9 cellular contexts compared by ENCODE assay signal in the genomic region with DNA sequence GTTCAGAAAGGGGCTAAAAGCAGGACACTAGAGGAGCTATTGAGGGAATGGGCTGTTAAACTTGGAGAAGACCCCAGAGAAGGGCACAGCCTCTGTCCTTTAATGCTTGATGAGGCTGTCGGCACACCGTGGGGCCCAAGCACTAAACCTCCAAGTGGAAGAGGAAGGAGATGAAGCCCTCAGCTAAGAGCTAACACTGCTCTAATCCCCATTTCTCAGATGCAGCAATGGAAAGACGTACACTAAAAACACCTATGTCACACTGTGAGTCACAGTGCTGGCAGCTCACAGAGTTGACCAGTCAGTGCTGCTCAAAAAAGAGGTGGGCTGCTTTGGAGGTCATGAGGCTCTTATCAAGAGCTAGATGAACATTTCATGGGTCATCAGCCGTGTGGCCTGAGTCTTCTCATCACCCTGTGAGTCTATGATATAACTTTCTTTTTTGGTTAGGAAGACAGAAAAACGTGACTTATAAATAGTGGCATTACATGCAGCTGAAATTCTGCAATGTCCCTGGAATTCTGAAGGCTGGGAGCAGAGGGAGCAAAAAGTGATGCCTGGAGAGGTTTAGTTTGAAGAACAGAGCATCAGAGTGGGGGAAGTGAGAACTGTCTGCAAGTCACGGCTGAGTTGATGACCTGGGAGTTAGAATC. TPM values are rescaled to one million over a fixed set of nuclear protein-coding genes. Genes with fewer than 3 reads are reported as not detected.
DNase-seq lines count a peak whose midpoint lies in the region; ATAC-seq and TF ChIP-seq lines count a peak whose summit lies in the region.
"Had no signal": no experiment of that assay in that cellular context is flagged by ENCODE, and none has a peak within 500 bp of the region (broad histone marks: within the 10 kb centered on the region; RNA-seq: fewer than 3 reads in every experiment).

No MANE protein-coding gene starts in this region.

- H3K4me1 Mint-ChIP-seq in activated naive CD8-positive, alpha-beta T cell treated with anti-CD3 and anti-CD28 coated beads, Interleukin-2, amount 10 ng/mL, durations not matched to agents 7 days and 5 days: peaks cover 70% of the 10 kb centered on the region

- intact Hi-C loops in prostate gland (cut with DNase I): no loop called here

- H3K9me3 ChIP-seq in MG63 (no peaks in the 10 kb centered on the region), prostate gland (no peaks in the 10 kb centered on the region)

- H3K36me3 Mint-ChIP-seq in activated naive CD8-positive, alpha-beta T cell treated with anti-CD3 and anti-CD28 coated beads, Interleukin-2, amount 10 ng/mL, durations not matched to agents 7 days and 5 days: peaks cover 62% of the 10 kb centered on the region

- H3K27me3 ChIP-seq in MG63 (no peaks in the 10 kb centered on the region), prostate gland (replicated peaks; ENCODE audit: insufficient read depth) (no peaks in the 10 kb centered on the region)

- H3K36me3 ChIP-seq in MG63 (no peaks in the 10 kb centered on the region), prostate gland (no peaks in the 10 kb centered on the region)
- H3K36me3 ChIP-seq: cardiac muscle cell had no signal

- H3K4me1 ChIP-seq in prostate gland (replicated peaks): peaks cover 3% of the 10 kb centered on the region

- H3K4me3 ChIP-seq in MG63 (no peak overlapping the region), prostate gland (no peak overlapping the region)
- H3K4me3 ChIP-seq: cardiac muscle cell had no signal

- TF ChIP-seq POLR2A in prostate gland (IDR thresholded peaks at IDR 0.05): no peak

- peak overlapping the region; percentile 35 to 45 for H3K27ac ChIP-seq in prostate gland
- H3K27ac ChIP-seq: cardiac muscle cell had no signal

- peak; percentile 63 for ATAC-seq in activated naive CD8-positive, alpha-beta T cell treated with anti-CD3 and anti-CD28 coated beads, Interleukin-2, amount 10 ng/mL, durations not matched to agents 7 days and 5 days (ENCODE audit: low read depth)
- no peak for ATAC-seq in GM21515 (IDR thresholded peaks at IDR 0.05; ENCODE audit: unreplicated experiment)

- H3K27ac Mint-ChIP-seq in activated naive CD8-positive, alpha-beta T cell treated with anti-CD3 and anti-CD28 coated beads, Interleukin-2, amount 10 ng/mL, durations not matched to agents 7 days and 5 days: peak overlapping the region; percentile 87

- TF ChIP-seq CTCF in prostate gland (IDR thresholded peaks at IDR 0.05): no peak

- no peaks in the 10 kb centered on the region for H3K27me3 Mint-ChIP-seq in activated naive CD8-positive, alpha-beta T cell treated with anti-CD3 and anti-CD28 coated beads, Interleukin-2, amount 10 ng/mL, durations not matched to agents 7 days and 5 days

- peak overlapping the region; percentile 73 for H3K4me3 Mint-ChIP-seq in activated naive CD8-positive, alpha-beta T cell treated with anti-CD3 and anti-CD28 coated beads, Interleukin-2, amount 10 ng/mL, durations not matched to agents 7 days and 5 days

- POLR2A ChIA-PET in activated naive CD8-positive, alpha-beta T cell treated with anti-CD3 and anti-CD28 coated beads, Interleukin-2, amount 10 ng/mL, durations not matched to agents 7 days and 5 days (lab: Charles Lee): interaction anchor here (0.6 to 8.8 kb wide), 12 partner anchors 10 to 226 kb away, joined by 3 to 137 read pairs (median 4); partner anchors contain the start of gene TNFSF8

- DNase-seq in NCI-H2171 treated with DMSO at 0.1 percent for 48 hours (lab: John Stamatoyannopoulos, UW): peak; percentile 15
- no peak for DNase-seq in NCI-H2171 (lab: John Stamatoyannopoulos, UW)
- peak; percentile 32 for DNase-seq in MG63
- DNase-seq in activated naive CD8-positive, alpha-beta T cell treated with anti-CD3 and anti-CD28 coated beads, Interleukin-2, amount 10 ng/mL, durations not matched to agents 7 days and 5 days: no peak
- no peak for DNase-seq in prostate gland (ENCODE audit: low spot score)
- DNase-seq in epidermal melanocyte (ENCODE audit: insufficient read length, low spot score): no peak
- no peak for DNase-seq in hypothalamus (lab: John Stamatoyannopoulos, UW)

- 56% methylated on average over 6 of the region's 6 CpGs for WGBS in prostate gland

- no peaks in the 10 kb centered on the region for H3K9me3 Mint-ChIP-seq in activated naive CD8-positive, alpha-beta T cell treated with anti-CD3 and anti-CD28 coated beads, Interleukin-2, amount 10 ng/mL, durations not matched to agents 7 days and 5 days

RNA-seq across cellular contexts. Expression of gene TNFSF8, which starts 21.5 kb away (rescaled TPM):
- not detected in 2 replicates for total RNA-seq in MG63 (2014; rRNA removed; shearing (Covaris generic); ENCODE audit: low replicate concordance)
- total RNA-seq in activated naive CD8-positive, alpha-beta T cell treated with anti-CD3 and anti-CD28 coated beads, Interleukin-2, amount 10 ng/mL, durations not matched to agents 7 days and 5 days: 10 to 100 TPM; 54.2 to 56.4 TPM
- total RNA-seq in prostate gland: 1 to 10 TPM in 1 of 2 donors, under 1 TPM in 1; 0.32 to 2.4 TPM
- total RNA-seq: cardiac muscle cell had no signal

Comparison
In these comparisons a context has a peak if more than half of its experiments do, and no peak if none do; other contexts are left out.
1. DNase-seq: peak in NCI-H2171 treated with DMSO at 0.1 percent for 48 hours (single experiment) and MG63 (single experiment); none in NCI-H2171 (single experiment), activated naive CD8-positive, alpha-beta T cell treated with anti-CD3 and anti-CD28 coated beads, Interleukin-2, amount 10 ng/mL, durations not matched to agents 7 days and 5 days (single experiment), prostate gland (single experiment), epidermal melanocyte (single experiment) and hypothalamus (0 of 51).
2. RNA of gene TNFSF8, which starts 21.5 kb away (total RNA-seq): 54.2 to 56.4 TPM in activated naive CD8-positive, alpha-beta T cell treated with anti-CD3 and anti-CD28 coated beads, Interleukin-2, amount 10 ng/mL, durations not matched to agents 7 days and 5 days; 0.32 to 2.4 TPM in prostate gland and not detected in MG63; every median in the first group is over 10 times any median in the second.